11 cellular contexts compared by ENCODE assay signal in the genomic region with DNA sequence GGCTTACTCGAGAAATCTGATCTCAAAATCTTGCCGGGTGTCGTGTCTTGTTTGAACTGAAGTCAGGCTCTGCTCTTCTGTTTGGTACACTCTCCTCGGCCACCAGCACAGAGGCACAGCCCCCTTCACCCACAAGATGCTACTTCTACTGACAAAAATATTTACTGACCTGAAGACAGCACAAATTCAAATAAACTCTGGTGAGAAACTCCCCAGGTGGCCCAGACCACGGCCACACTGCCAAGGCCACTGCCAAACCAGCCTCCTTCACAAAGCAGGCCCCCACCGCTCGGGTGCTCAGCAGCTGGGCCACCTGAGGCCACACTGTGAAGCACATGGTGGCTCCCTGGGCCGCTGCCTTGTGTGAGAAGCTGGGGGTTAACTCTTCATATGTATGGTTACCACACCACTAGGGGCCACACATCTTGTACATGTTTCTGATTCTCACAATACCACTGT.
DNase-seq lines count a peak whose midpoint lies in the region; ATAC-seq and TF ChIP-seq lines count a peak whose summit lies in the region.
"Had no signal": no experiment of that assay in that cellular context is flagged by ENCODE, and none has a peak within 500 bp of the region (broad histone marks: within the 10 kb centered on the region; RNA-seq: fewer than 3 reads in every experiment).

No MANE protein-coding gene starts in this region.

- TF ChIP-seq POLR2A in esophagus squamous epithelium (IDR thresholded peaks at IDR 0.05) = no peak

- 66 to 79% methylated on average over 7 to 8 of the region's 8 CpGs for WGBS in esophagus squamous epithelium, 2 donors

- TF ChIP-seq CTCF in WERI-Rb-1 (IDR thresholded peaks at IDR 0.05; ENCODE audit: low read depth, low read length) (no peak), esophagus squamous epithelium (IDR thresholded peaks at IDR 0.05) (no peak)

- intact Hi-C loops in esophagus squamous epithelium (cut with DNase I) = no loop called here

- H3K36me3 ChIP-seq in WERI-Rb-1 = no peaks in the 10 kb centered on the region
- no peaks in the 10 kb centered on the region for H3K36me3 ChIP-seq in esophagus squamous epithelium

- DNase-seq in NCI-H82 (lab: John Stamatoyannopoulos, UW) (peak; percentile 23), NCI-H82 treated with DMSO at 0.1 percent for 48 hours (lab: John Stamatoyannopoulos, UW; ENCODE audit: unreplicated experiment) (no peak), WERI-Rb-1 (peak; percentile 63), esophagus squamous epithelium (lab: John Stamatoyannopoulos, UW) (no peak), LoVo (ENCODE audit: low spot score) (no peak)
- peak; percentile 19 for DNase-seq in stimulated activated naive CD8-positive, alpha-beta T cell treated with anti-CD3 and anti-CD28 coated beads, Interleukin-15, Interleukin-2, amounts not matched to agents 100 U/mL and 50 U/mL, for 24 hours
- DNase-seq: 8988T, DMS79, SHP77 had no signal

- no peak overlapping the region for H3K4me3 ChIP-seq in WERI-Rb-1 (ENCODE audit: low read depth, low read length)
- H3K4me3 ChIP-seq in esophagus squamous epithelium = no peak overlapping the region

- H3K27ac ChIP-seq in WERI-Rb-1 = peak overlapping the region; percentile 42
- peak overlapping the region; percentile 56 to 83 (median 79) for H3K27ac ChIP-seq in esophagus squamous epithelium

- no peak for ATAC-seq in stimulated activated naive CD8-positive, alpha-beta T cell treated with anti-CD3 and anti-CD28 coated beads, Interleukin-15, Interleukin-2, amounts not matched to agents 100 U/mL and 50 U/mL, for 24 hours
- ATAC-seq in HG02840 (IDR thresholded peaks at IDR 0.05; ENCODE audit: low FRiP score, unreplicated experiment) (no peak), HG03108 (IDR thresholded peaks at IDR 0.05; ENCODE audit: unreplicated experiment) (no peak)

- H3K4me1 ChIP-seq in esophagus squamous epithelium = peaks cover 20 to 94% (median 47%) of the 10 kb centered on the region in 3 donors

- H3K9me3 ChIP-seq in WERI-Rb-1 (ENCODE audit: severe bottlenecking) (no peaks in the 10 kb centered on the region), esophagus squamous epithelium (no peaks in the 10 kb centered on the region)

- no peaks in the 10 kb centered on the region for H3K27me3 ChIP-seq in WERI-Rb-1 (ENCODE audit: insufficient read depth, low read depth, severe bottlenecking)
- no peaks in the 10 kb centered on the region for H3K27me3 ChIP-seq in esophagus squamous epithelium

Comparison
In these comparisons a context has a peak if more than half of its experiments do, and no peak if none do; other contexts are left out.
1. DNase-seq: peak in NCI-H82 (single experiment), WERI-Rb-1 (single experiment) and stimulated activated naive CD8-positive, alpha-beta T cell treated with anti-CD3 and anti-CD28 coated beads, Interleukin-15, Interleukin-2, amounts not matched to agents 100 U/mL and 50 U/mL, for 24 hours (single experiment); none in NCI-H82 treated with DMSO at 0.1 percent for 48 hours (single experiment), esophagus squamous epithelium (single experiment) and LoVo (single experiment).